ENCODE assay signal across 9 cellular contexts in the genomic region with DNA sequence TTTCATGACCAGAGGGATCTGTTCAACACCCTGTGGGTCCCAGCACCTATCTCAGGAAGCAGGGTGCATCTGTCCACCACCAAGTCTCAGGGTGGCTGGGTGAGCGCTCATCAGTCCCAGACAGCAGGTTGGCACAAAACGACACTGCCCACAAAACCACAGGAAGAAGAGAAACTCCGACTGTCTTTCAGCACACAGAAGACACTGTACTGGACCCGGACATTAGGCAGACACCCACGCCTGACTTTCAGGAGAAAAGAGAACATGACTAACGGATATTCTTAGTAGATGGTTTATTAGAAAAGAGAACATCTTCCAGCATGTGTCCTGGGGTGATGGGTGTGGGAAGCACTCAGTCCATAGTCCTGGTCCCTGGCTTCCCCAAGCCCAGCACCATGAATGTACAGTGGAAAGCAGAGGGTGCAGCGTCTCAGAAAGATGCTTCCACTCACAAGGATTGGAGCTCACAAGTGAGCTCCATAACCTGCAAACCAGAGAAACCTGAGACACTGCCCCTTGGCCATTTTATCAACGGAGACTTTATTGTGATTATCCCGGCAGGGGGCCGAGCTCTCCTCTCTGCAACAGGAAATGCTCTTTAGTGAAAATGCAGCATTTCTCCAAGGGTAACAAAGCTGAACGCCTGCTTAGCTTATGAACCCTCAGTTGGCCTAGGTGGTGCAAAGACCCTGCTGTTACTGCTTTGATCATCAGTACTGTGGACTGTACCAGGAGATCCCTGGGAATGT. TPM values are rescaled to one million over a fixed set of nuclear protein-coding genes. Genes with fewer than 3 reads are reported as not detected.
A peak's percentile ranks its signal among the peaks of the same experiment; 100 is the strongest.
DNase-seq lines count a peak whose midpoint lies in the region; ATAC-seq and TF ChIP-seq lines count a peak whose summit lies in the region.
"Had no signal": no experiment of that assay in that cellular context is flagged by ENCODE, and none has a peak within 500 bp of the region (broad histone marks: within the 10 kb centered on the region; RNA-seq: fewer than 3 reads in every experiment).

No MANE protein-coding gene starts in this region.

- no peak for TF ChIP-seq POLR2A in heart left ventricle (IDR thresholded peaks at IDR 0.05)

- H3K9me3 ChIP-seq in HUES6 (ENCODE audit: control insufficient read depth, insufficient read depth, low read depth, low read length) (no peaks in the 10 kb centered on the region), heart left ventricle (no peaks in the 10 kb centered on the region)

- H3K27me3 ChIP-seq in HUES6 (ENCODE audit: control insufficient read depth, insufficient read depth, low read length) = no peaks in the 10 kb centered on the region
- no peaks in the 10 kb centered on the region for H3K27me3 ChIP-seq in heart left ventricle

- H3K4me3 ChIP-seq in HUES6 (ENCODE audit: low read depth, low read length) = no peak overlapping the region; the same call in 1 of the 2 replicates
- H3K4me3 ChIP-seq in heart left ventricle = peak overlapping the region in 1 of 12 donors; percentile 21
- H3K4me3 ChIP-seq: SK-N-MC had no signal

- intact Hi-C loops in heart left ventricle (cut with DNase I) = loop anchor here in 5 of 10 donors (5.0 to 10.0 kb wide), 5 partner anchors 36 to 69 kb away; a partner anchor contains a TSS

- no peak for TF ChIP-seq CTCF in heart left ventricle (IDR thresholded peaks at IDR 0.05)

- H3K36me3 ChIP-seq in HUES6 (ENCODE audit: control insufficient read depth, insufficient read depth, low read length) (no peaks in the 10 kb centered on the region), heart left ventricle (no peaks in the 10 kb centered on the region)

- DNase-seq in NCI-H2107 treated with DMSO at 0.1 percent for 48 hours (lab: John Stamatoyannopoulos, UW; ENCODE audit: unreplicated experiment) (peak; percentile 25), NCI-H2107 (lab: John Stamatoyannopoulos, UW) (no peak), heart left ventricle (no peak), NCI-H526 (lab: John Stamatoyannopoulos, UW) (no peak), HuH-7 (ENCODE audit: low spot score) (no peak)
- peak; percentile 57 for DNase-seq in activated CD4-positive, alpha-beta T cell treated with anti-CD3 and anti-CD28 coated beads, Interleukin-2, amount 50 U/mL, for 1 hour
- peak; percentile 60 to 71 for DNase-seq in stimulated activated CD8-positive, alpha-beta memory T cell treated with anti-CD3 and anti-CD28 coated beads, Interleukin-15, amount 100 ng/mL, for 48 hours (ENCODE audit: low read depth in 2 of 2)

- WGBS in heart left ventricle, 4 donors = 63 to 76% (median 72%) methylated on average over 10 to 11 of the region's 11 CpGs

- peak overlapping the region; percentile 44 for H3K9ac ChIP-seq in HUES6 (ENCODE audit: low read length)

- H3K4me1 ChIP-seq in HUES6 (ENCODE audit: control insufficient read depth, insufficient read depth, low read length) (peaks cover 63% of the 10 kb centered on the region), heart left ventricle (peaks cover 0 to 93% (median 13%) of the 10 kb centered on the region in 12 donors)

- peak in 3 of 4 donors; percentile 12 to 19 (median 18) for ATAC-seq in heart left ventricle

- H3K27ac ChIP-seq in HUES6 (ENCODE audit: low read depth, low read length) = peak overlapping the region; percentile 8
- peak overlapping the region in 2 of 12 donors; percentile 18 to 90 for H3K27ac ChIP-seq in heart left ventricle
- H3K27ac ChIP-seq: SK-N-MC had no signal

RNA-seq across cellular contexts. Expression of a gene that starts 35.8 kb away (rescaled TPM):
- 10 to 100 TPM in 2 of 9 donors, 1 to 10 TPM in 7; 2.8 to 73.7 (median 6.1) TPM for total RNA-seq in heart left ventricle
- polyA plus RNA-seq in heart left ventricle = 1 to 10 TPM; 2.2 to 3.1 TPM

RNA-seq across cellular contexts. Expression of a gene that starts 55.8 kb away (rescaled TPM):
- total RNA-seq in heart left ventricle = 1 to 10 TPM in 5 of 9 donors, under 1 TPM in 4; 0.25 to 3.7 (median 1.0) TPM
- 1 to 10 TPM; 1.2 TPM for polyA plus RNA-seq in heart left ventricle

Comparison
In these comparisons a context has a peak if more than half of its experiments do, and no peak if none do; other contexts are left out.
1. DNase-seq: peak in NCI-H2107 treated with DMSO at 0.1 percent for 48 hours (single experiment), activated CD4-positive, alpha-beta T cell treated with anti-CD3 and anti-CD28 coated beads, Interleukin-2, amount 50 U/mL, for 1 hour (single experiment) and stimulated activated CD8-positive, alpha-beta memory T cell treated with anti-CD3 and anti-CD28 coated beads, Interleukin-15, amount 100 ng/mL, for 48 hours (2 of 2); none in NCI-H2107 (single experiment), heart left ventricle (0 of 5), NCI-H526 (0 of 2) and HuH-7 (single experiment).